ENCODE assay signal across 30 cellular contexts in the genomic region with DNA sequence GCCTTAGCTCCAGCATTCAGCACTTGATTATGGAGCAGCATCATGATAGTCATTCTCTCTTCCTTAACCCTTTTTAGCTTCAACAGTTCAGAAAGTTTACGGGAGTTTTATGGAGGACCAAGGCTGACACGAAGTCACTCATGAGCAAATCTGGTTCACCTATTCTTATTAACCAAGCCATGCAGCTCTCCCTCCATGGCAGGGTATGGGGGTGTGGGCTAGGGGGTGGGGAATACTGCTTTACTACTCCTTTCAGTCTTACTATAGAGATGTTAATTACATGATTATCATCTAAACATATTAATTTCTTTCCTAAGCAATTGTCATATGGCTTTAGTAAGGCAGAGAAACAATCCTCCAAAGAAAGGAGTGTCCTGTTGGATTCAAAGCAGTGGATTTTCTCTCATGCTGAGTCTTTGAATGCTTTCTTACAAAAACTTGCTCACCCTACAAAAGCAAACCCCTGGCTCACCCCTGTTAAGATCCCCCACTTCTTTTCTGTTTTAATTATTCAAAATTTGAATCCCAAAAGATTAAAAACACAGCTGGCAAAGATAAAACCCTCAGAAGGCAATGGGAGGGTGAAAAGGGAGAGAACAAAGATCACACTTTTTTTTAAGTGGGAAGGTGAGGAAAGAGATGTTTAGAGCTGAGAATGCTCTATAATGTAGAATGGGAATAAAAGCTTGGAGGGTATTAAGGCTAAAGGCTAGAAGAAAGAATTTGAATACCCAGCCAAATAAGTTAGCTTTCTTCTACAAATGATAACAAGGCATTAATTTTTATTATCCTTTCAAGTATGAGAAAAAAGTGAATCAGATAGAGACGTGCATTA. TPM values are rescaled to one million over a fixed set of nuclear protein-coding genes. Genes with fewer than 3 reads are reported as not detected.
"Had no signal": no experiment of that assay in that cellular context is flagged by ENCODE, and none has a peak within 500 bp of the region (broad histone marks: within the 10 kb centered on the region; RNA-seq: fewer than 3 reads in every experiment).

No MANE protein-coding gene starts in this region.

- H3K36me3 ChIP-seq: ascending aorta, cardiac muscle cell, colonic mucosa, gastroesophageal sphincter, spleen, tibial nerve had no signal

- ATAC-seq: activated CD4-positive, alpha-beta T cell treated with anti-CD3 and anti-CD28 coated beads for 36 hours; activated CD8-positive, alpha-beta memory T cell treated with anti-CD3 and anti-CD28 coated beads, Interleukin-2, amount 10 ng/mL, durations not matched to agents 7 days and 5 days; activated CD8-positive, alpha-beta T cell treated with anti-CD3 and anti-CD28 coated beads, Interleukin-2, amount 10 ng/mL, durations not matched to agents 7 days and 5 days; activated naive CD4-positive, alpha-beta T cell treated with anti-CD3 and anti-CD28 coated beads, Interleukin-2, amount 50 U/mL, for 72 hours; effector memory CD8-positive, alpha-beta T cell; gastroesophageal sphincter; left cardiac atrium; naive thymus-derived CD4-positive, alpha-beta T cell; right cardiac atrium had no signal

- H3K27me3 Mint-ChIP-seq: activated CD4-positive, alpha-beta T cell treated with anti-CD3 and anti-CD28 coated beads for 36 hours; activated CD8-positive, alpha-beta memory T cell treated with anti-CD3 and anti-CD28 coated beads, Interleukin-2, amount 10 ng/mL, durations not matched to agents 7 days and 5 days; effector memory CD8-positive, alpha-beta T cell; naive thymus-derived CD4-positive, alpha-beta T cell had no signal

- H3K4me1 Mint-ChIP-seq: activated CD4-positive, alpha-beta T cell treated with anti-CD3 and anti-CD28 coated beads for 36 hours; activated CD8-positive, alpha-beta memory T cell treated with anti-CD3 and anti-CD28 coated beads, Interleukin-2, amount 10 ng/mL, durations not matched to agents 7 days and 5 days; mesothelial cell of epicardium had no signal

- H3K4me1 ChIP-seq: ascending aorta, colonic mucosa, gastroesophageal sphincter, spleen had no signal

- H3K9me3 ChIP-seq: ascending aorta, colonic mucosa, gastroesophageal sphincter, tibial nerve had no signal

- H3K4me3 Mint-ChIP-seq: activated CD4-positive, alpha-beta T cell treated with anti-CD3 and anti-CD28 coated beads for 36 hours; activated CD8-positive, alpha-beta memory T cell treated with anti-CD3 and anti-CD28 coated beads, Interleukin-2, amount 10 ng/mL, durations not matched to agents 7 days and 5 days; activated CD8-positive, alpha-beta T cell treated with anti-CD3 and anti-CD28 coated beads, Interleukin-2, amount 10 ng/mL, durations not matched to agents 7 days and 5 days; brain; effector memory CD8-positive, alpha-beta T cell; mesothelial cell of epicardium; naive thymus-derived CD4-positive, alpha-beta T cell; neural crest cell; T-helper 2 cell treated with Interferon-gamma antibody and Interleukin-4, amounts not matched to agents 5 μg/mL and 100 μg/mL, for 36 hours had no signal

- FAIRE-seq: endothelial cell of umbilical vein, keratinocyte had no signal

- H3K27me3 ChIP-seq: ascending aorta, cardiac muscle cell, colonic mucosa, gastroesophageal sphincter, spleen, tibial nerve had no signal

- H3K4me3 ChIP-seq: ascending aorta, cardiac muscle cell, colonic mucosa, gastroesophageal sphincter, spleen, tibial nerve had no signal

- H3K27ac Mint-ChIP-seq: activated CD4-positive, alpha-beta T cell treated with anti-CD3 and anti-CD28 coated beads for 36 hours; activated CD8-positive, alpha-beta memory T cell treated with anti-CD3 and anti-CD28 coated beads, Interleukin-2, amount 10 ng/mL, durations not matched to agents 7 days and 5 days; activated CD8-positive, alpha-beta T cell treated with anti-CD3 and anti-CD28 coated beads, Interleukin-2, amount 10 ng/mL, durations not matched to agents 7 days and 5 days; activated naive CD4-positive, alpha-beta T cell treated with anti-CD3 and anti-CD28 coated beads, Interleukin-2, amount 50 U/mL, for 72 hours; activated T-helper 2 cell treated with anti-CD3 and anti-CD28 coated beads, Interferon-gamma antibody, Interleukin-2, Interleukin-4, amounts not matched to agents 10 μg/mL and 5 μg/mL and 100 μg/mL, durations not matched to agents 14 hours and 24 hours and 36 hours; brain; effector memory CD8-positive, alpha-beta T cell; mesothelial cell of epicardium; naive thymus-derived CD4-positive, alpha-beta T cell; T-helper 2 cell treated with Interferon-gamma antibody and Interleukin-4, amounts not matched to agents 5 μg/mL and 100 μg/mL, for 36 hours had no signal

- H3K9me3 Mint-ChIP-seq: activated T-helper 2 cell treated with anti-CD3 and anti-CD28 coated beads, Interferon-gamma antibody, Interleukin-2, Interleukin-4, amounts not matched to agents 10 μg/mL and 5 μg/mL and 100 μg/mL, durations not matched to agents 14 hours and 24 hours and 36 hours; brain; T-helper 2 cell treated with Interferon-gamma antibody and Interleukin-4, amounts not matched to agents 5 μg/mL and 100 μg/mL, for 36 hours had no signal

- H3K27ac ChIP-seq: ascending aorta, cardiac muscle cell, colonic mucosa, gastroesophageal sphincter, spleen, tibial nerve had no signal

- H3K36me3 Mint-ChIP-seq: activated CD8-positive, alpha-beta memory T cell treated with anti-CD3 and anti-CD28 coated beads, Interleukin-2, amount 10 ng/mL, durations not matched to agents 7 days and 5 days; activated naive CD4-positive, alpha-beta T cell treated with anti-CD3 and anti-CD28 coated beads, Interleukin-2, amount 50 U/mL, for 72 hours; brain; mesothelial cell of epicardium; naive thymus-derived CD4-positive, alpha-beta T cell had no signal

- DNase-seq: activated CD4-positive, alpha-beta T cell treated with anti-CD3 and anti-CD28 coated beads for 36 hours; activated CD4-positive, CD25-positive, alpha-beta regulatory T cell; activated CD8-positive, alpha-beta memory T cell treated with anti-CD3 and anti-CD28 coated beads, Interleukin-2, amount 10 ng/mL, durations not matched to agents 7 days and 5 days; activated CD8-positive, alpha-beta T cell treated with anti-CD3 and anti-CD28 coated beads, Interleukin-2, amount 10 ng/mL, durations not matched to agents 7 days and 5 days; activated T-cell treated with anti-CD3 and anti-CD28 coated beads, Interleukin-2, amount 50 U/mL, for 48 hours; cerebellar nuclear complex; colonic mucosa; effector memory CD8-positive, alpha-beta T cell; hippocampal formation; left cardiac atrium; mammary epithelial cell; naive thymus-derived CD4-positive, alpha-beta T cell; posterior cingulate gyrus; right cardiac atrium; spleen; stimulated activated CD4-positive, alpha-beta T cell treated with anti-CD3 and anti-CD28 coated beads, Interleukin-2, amount 100 ng/mL, for 48 hours; stimulated activated naive CD4-positive, alpha-beta T cell treated with Interleukin-2 at 50 U/mL for 16 hours; T-helper 1 cell had no signal

RNA-seq across cellular contexts. Expression of gene SEMA3E, which starts 46.4 kb away (rescaled TPM):
- total RNA-seq: activated CD4-positive, alpha-beta T cell treated with anti-CD3 and anti-CD28 coated beads for 36 hours; activated CD8-positive, alpha-beta memory T cell treated with anti-CD3 and anti-CD28 coated beads, Interleukin-2, amount 10 ng/mL, durations not matched to agents 7 days and 5 days; activated CD8-positive, alpha-beta T cell treated with anti-CD3 and anti-CD28 coated beads, Interleukin-2, amount 10 ng/mL, durations not matched to agents 7 days and 5 days; activated naive CD4-positive, alpha-beta T cell treated with anti-CD3 and anti-CD28 coated beads, Interleukin-2, amount 50 U/mL, for 72 hours; activated T-helper 2 cell treated with anti-CD3 and anti-CD28 coated beads, Interferon-gamma antibody, Interleukin-2, Interleukin-4, amounts not matched to agents 10 μg/mL and 5 μg/mL and 100 μg/mL, durations not matched to agents 14 hours and 24 hours and 36 hours; endothelial cell of umbilical vein; naive thymus-derived CD4-positive, alpha-beta T cell had no signal
- polyA plus RNA-seq: endothelial cell of umbilical vein; naive thymus-derived CD4-positive, alpha-beta T cell had no signal
